Comparison of ENCODE assay signal across 8 cellular contexts in genomic region chrX:9785944-9786741, GRCh38. TPM values are rescaled to one million over a fixed set of nuclear protein-coding genes. Genes with fewer than 3 reads are reported as not detected.
DNase-seq lines count a peak whose midpoint lies in the region; ATAC-seq and TF ChIP-seq lines count a peak whose summit lies in the region.

Gene SHROOM2, plus strand, starts transcription at chrX:9786429. Its CDS starts 117 bp downstream, at chrX:9786546.

- H3K27me3 ChIP-seq in GM23338 (ENCODE audit: insufficient read depth), result peaks cover 13% of the 10 kb centered on the region; the same call in 1 of the 2 replicates
- H3K27me3 ChIP-seq in SU-DHL-6 (ENCODE audit: low read length), result no peaks in the 10 kb centered on the region
- peaks cover 25% of the 10 kb centered on the region for H3K27me3 ChIP-seq in gastroesophageal sphincter
- no peaks in the 10 kb centered on the region for H3K27me3 ChIP-seq in parathyroid adenoma (ENCODE audit: control insufficient read depth, insufficient read depth, low read length)

- H4K20me1 ChIP-seq in GM23338 (replicated peaks; ENCODE audit: insufficient read depth) (no peaks in the 10 kb centered on the region; the same call in none of the 2 replicates), SU-DHL-6 (ENCODE audit: low read depth, low read length) (no peaks in the 10 kb centered on the region)

- H3K4me2 ChIP-seq in GM23338 (peak within 1 kb of the TSS; percentile 90), SU-DHL-6 (ENCODE audit: low read depth, low read length, poor library complexity, severe bottlenecking) (peak within 1 kb of the TSS; percentile 17), parathyroid adenoma (ENCODE audit: low read length) (peak within 1 kb of the TSS; percentile 61)

- H3K9ac ChIP-seq in SU-DHL-6 (ENCODE audit: low read length) (no peak within 1 kb of the TSS), parathyroid adenoma (no peak within 1 kb of the TSS)

- no peak for TF ChIP-seq EP300 in gastroesophageal sphincter (IDR thresholded peaks at IDR 0.05)

- DNase-seq in GM23338 (ENCODE audit: low spot score) (peak; percentile 52), NK-92 (lab: John Stamatoyannopoulos, UW; ENCODE audit: unreplicated experiment) (no peak), SHP77 (lab: John Stamatoyannopoulos, UW) (no peak)

- H3K36me3 ChIP-seq in GM23338 (ENCODE audit: insufficient read depth), result no peaks in the 10 kb centered on the region
- no peaks in the 10 kb centered on the region for H3K36me3 ChIP-seq in SU-DHL-6 (ENCODE audit: low read length)
- no peaks in the 10 kb centered on the region for H3K36me3 ChIP-seq in gastroesophageal sphincter
- H3K36me3 ChIP-seq in parathyroid adenoma (ENCODE audit: control insufficient read depth, insufficient read depth, low read length), result no peaks in the 10 kb centered on the region

- TF ChIP-seq POLR2A in gastroesophageal sphincter (IDR thresholded peaks at IDR 0.05), result no peak

- peaks cover 31% of the 10 kb centered on the region for H3K4me1 Mint-ChIP-seq in GM23338

- no peaks in the 10 kb centered on the region for H3K9me3 ChIP-seq in SU-DHL-6 (ENCODE audit: insufficient read depth, low read length)
- H3K9me3 ChIP-seq in gastroesophageal sphincter, result no peaks in the 10 kb centered on the region
- no peaks in the 10 kb centered on the region for H3K9me3 ChIP-seq in parathyroid adenoma (ENCODE audit: control insufficient read depth, low read length)

- H3K27ac ChIP-seq in GM23338 (ENCODE audit: low read depth) (no peak within 1 kb of the TSS), SU-DHL-6 (ENCODE audit: low read depth, low read length) (no peak within 1 kb of the TSS), gastroesophageal sphincter (no peak within 1 kb of the TSS), parathyroid adenoma (peak within 1 kb of the TSS; percentile 42)

- no CpG with 5 or more reads among the region's 123 CpGs for WGBS in gastroesophageal sphincter (ENCODE audit: low coverage in 1 of 2), 2 donors

- H3K9me2 ChIP-seq in GM23338 (ENCODE audit: insufficient read depth), result no peaks in the 10 kb centered on the region
- H3K9me2 ChIP-seq in SU-DHL-6 (replicated peaks; ENCODE audit: insufficient read depth, low read length), result no peaks in the 10 kb centered on the region

- H3F3A ChIP-seq in GM23338 (replicated peaks; ENCODE audit: low read depth), result no peaks in the 10 kb centered on the region
- no peaks in the 10 kb centered on the region for H3F3A ChIP-seq in SU-DHL-6 (ENCODE audit: insufficient read depth)

- peaks cover 14% of the 10 kb centered on the region for H3K27me3 Mint-ChIP-seq in GM23338 (ENCODE audit: insufficient read depth, low read depth, poor library complexity)

- H2AFZ ChIP-seq in GM23338, result no peak within 1 kb of the TSS
- no peak within 1 kb of the TSS for H2AFZ ChIP-seq in SU-DHL-6 (ENCODE audit: low read depth, low read length, severe bottlenecking)
- peak within 1 kb of the TSS; percentile 66 for H2AFZ ChIP-seq in parathyroid adenoma

- TF ChIP-seq CTCF in GM23338 (conservative IDR thresholded peaks at IDR 0.05; ENCODE audit: low read depth in 2 of 2), result no peak
- TF ChIP-seq CTCF in SU-DHL-6 (IDR thresholded peaks at IDR 0.05; ENCODE audit: insufficient read depth, low read length, poor library complexity, severe bottlenecking), result no peak
- no peak for TF ChIP-seq CTCF in gastroesophageal sphincter (IDR thresholded peaks at IDR 0.05)
- no peak for TF ChIP-seq CTCF in parathyroid adenoma (IDR thresholded peaks at IDR 0.05)

- no peak within 1 kb of the TSS for H3K27ac Mint-ChIP-seq in GM23338

- H3K36me3 Mint-ChIP-seq in GM23338 (ENCODE audit: low read depth), result peaks cover 8% of the 10 kb centered on the region; the same call in 1 of the 3 replicates

- H3K4me1 ChIP-seq in GM23338 (ENCODE audit: insufficient read depth), result peaks cover 32% of the 10 kb centered on the region
- peaks cover 0 to 14% (median 0%) of the 10 kb centered on the region in 3 donors for H3K4me1 ChIP-seq in gastroesophageal sphincter
- peaks cover 2% of the 10 kb centered on the region for H3K4me1 ChIP-seq in parathyroid adenoma

- H3K9me3 Mint-ChIP-seq in GM23338, result no peaks in the 10 kb centered on the region

- H3K4me3 Mint-ChIP-seq in GM23338, result peak within 1 kb of the TSS; percentile 86

- H3K79me2 ChIP-seq in GM23338 (replicated peaks; ENCODE audit: insufficient read depth) (peaks cover 50% of the 10 kb centered on the region), SU-DHL-6 (ENCODE audit: insufficient read depth, low read length) (no peaks in the 10 kb centered on the region), parathyroid adenoma (no peaks in the 10 kb centered on the region)

- H3K4me3 ChIP-seq in GM23338 (peak within 1 kb of the TSS; percentile 72), SU-DHL-6 (ENCODE audit: insufficient read depth, low read length, poor library complexity, severe bottlenecking) (no peak within 1 kb of the TSS), gastroesophageal sphincter (peak within 1 kb of the TSS; percentile 46 to 58), parathyroid adenoma (ENCODE audit: low read depth, low read length) (peak within 1 kb of the TSS; percentile 49)

- ATAC-seq in GM23338 (peak; percentile 51), gastroesophageal sphincter (no peak), HG02885 (IDR thresholded peaks at IDR 0.05; ENCODE audit: poor library complexity, unreplicated experiment) (no peak), GM18868 (IDR thresholded peaks at IDR 0.05; ENCODE audit: unreplicated experiment) (no peak)

TF ChIP-seq in GM23338, 12 proteins besides CTCF, POLR2A, EP300 and RAD21:
- TF ChIP-seq, protein P1, sequence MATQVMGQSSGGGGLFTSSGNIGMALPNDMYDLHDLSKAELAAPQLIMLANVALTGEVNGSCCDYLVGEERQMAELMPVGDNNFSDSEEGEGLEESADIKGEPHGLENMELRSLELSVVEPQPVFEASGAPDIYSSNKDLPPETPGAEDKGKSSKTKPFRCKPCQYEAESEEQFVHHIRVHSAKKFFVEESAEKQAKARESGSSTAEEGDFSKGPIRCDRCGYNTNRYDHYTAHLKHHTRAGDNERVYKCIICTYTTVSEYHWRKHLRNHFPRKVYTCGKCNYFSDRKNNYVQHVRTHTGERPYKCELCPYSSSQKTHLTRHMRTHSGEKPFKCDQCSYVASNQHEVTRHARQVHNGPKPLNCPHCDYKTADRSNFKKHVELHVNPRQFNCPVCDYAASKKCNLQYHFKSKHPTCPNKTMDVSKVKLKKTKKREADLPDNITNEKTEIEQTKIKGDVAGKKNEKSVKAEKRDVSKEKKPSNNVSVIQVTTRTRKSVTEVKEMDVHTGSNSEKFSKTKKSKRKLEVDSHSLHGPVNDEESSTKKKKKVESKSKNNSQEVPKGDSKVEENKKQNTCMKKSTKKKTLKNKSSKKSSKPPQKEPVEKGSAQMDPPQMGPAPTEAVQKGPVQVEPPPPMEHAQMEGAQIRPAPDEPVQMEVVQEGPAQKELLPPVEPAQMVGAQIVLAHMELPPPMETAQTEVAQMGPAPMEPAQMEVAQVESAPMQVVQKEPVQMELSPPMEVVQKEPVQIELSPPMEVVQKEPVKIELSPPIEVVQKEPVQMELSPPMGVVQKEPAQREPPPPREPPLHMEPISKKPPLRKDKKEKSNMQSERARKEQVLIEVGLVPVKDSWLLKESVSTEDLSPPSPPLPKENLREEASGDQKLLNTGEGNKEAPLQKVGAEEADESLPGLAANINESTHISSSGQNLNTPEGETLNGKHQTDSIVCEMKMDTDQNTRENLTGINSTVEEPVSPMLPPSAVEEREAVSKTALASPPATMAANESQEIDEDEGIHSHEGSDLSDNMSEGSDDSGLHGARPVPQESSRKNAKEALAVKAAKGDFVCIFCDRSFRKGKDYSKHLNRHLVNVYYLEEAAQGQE (IDR thresholded peaks at IDR 0.05; ENCODE audit: unreplicated experiment), result no peak
- TF ChIP-seq JUNB (IDR thresholded peaks at IDR 0.05; ENCODE audit: unreplicated experiment), result no peak
- TF ChIP-seq EZH2phosphoT487 (IDR thresholded peaks at IDR 0.05; ENCODE audit: unreplicated experiment), result no peak
- no peak for TF ChIP-seq ZNF114 (CRISPR knock-in tag; IDR thresholded peaks at IDR 0.05)
- no peak for TF ChIP-seq POLR2AphosphoS5 (IDR thresholded peaks at IDR 0.05; ENCODE audit: low read depth)
- no peak for TF ChIP-seq NANOG (IDR thresholded peaks at IDR 0.05; ENCODE audit: borderline replicate concordance)
- TF ChIP-seq STAT1 (IDR thresholded peaks at IDR 0.05; ENCODE audit: unreplicated experiment), result no peak
- TF ChIP-seq ZNF331 (CRISPR knock-in tag; IDR thresholded peaks at IDR 0.05; ENCODE audit: low read depth), result no peak
- TF ChIP-seq EZH2 (IDR thresholded peaks at IDR 0.05; ENCODE audit: low read depth, unreplicated experiment), result no peak

RNA-seq across cellular contexts. Expression of gene SHROOM2, which starts in this region (rescaled TPM):
- 15.8 and 16.8 TPM in 2 replicates for total RNA-seq in GM23338 (2014; rRNA removed; shearing (Covaris generic))
- 3.2 and 3.5 TPM in 2 replicates for polyA plus RNA-seq in GM23338 (2016; fragmentation: Nextera tagmentation; extraction: Ambion mirVana)
- total RNA-seq in gastroesophageal sphincter, result 1 to 10 TPM in 3 of 4 donors, under 1 TPM in 1; 0.67 to 2.3 (median 1.6) TPM

Comparison
In these comparisons a context has a peak if more than half of its experiments do, and no peak if none do; other contexts are left out.
1. H3K4me2 ChIP-seq: peak in every context shown above with its lines; median percentile 90 in GM23338; 61 in parathyroid adenoma; 17 in SU-DHL-6.